Comparison of ENCODE assay signal across 31 cellular contexts in genomic region chr20:60326821-60327220, GRCh38.
DNase-seq lines count a peak whose midpoint lies in the region; ATAC-seq lines count a peak whose summit lies in the region.
"Had no signal": no experiment of that assay in that cellular context is flagged by ENCODE, and none has a peak within 500 bp of the region (broad histone marks: within the 10 kb centered on the region; RNA-seq: fewer than 3 reads in every experiment).

No MANE protein-coding gene starts in this region.

- DNase-seq in NCI-H526 (lab: John Stamatoyannopoulos, UW) (peak; percentile 78 to 90), NCI-H526 treated with DMSO at 0.1 percent for 48 hours (lab: John Stamatoyannopoulos, UW) (peak; percentile 84), trophoblast cell (peak; percentile 75 to 88)
- DNase-seq: 8988T; ACHN; AML-193; BE2C; C1 segment of cervical spinal cord; Caco-2; Calu3; CD4-positive, alpha-beta memory T cell; CD4-positive, alpha-beta T cell; CD4-positive, CD25-positive, alpha-beta regulatory T cell; CD8-positive, alpha-beta memory T cell; CD8-positive, alpha-beta T cell; COR-L47; DMS 273 treated with DMSO at 0.1 percent for 48 hours; DMS153; DMS53; DMS79; DMS79 treated with DMSO at 0.1 percent for 48 hours; DND-41; EL had no signal

- H2BK12ac ChIP-seq in trophoblast cell (ENCODE audit: low read length): no peak overlapping the region

- H3K79me1 ChIP-seq in trophoblast cell (ENCODE audit: low read length): no peaks in the 10 kb centered on the region

- H3K9me3 ChIP-seq in trophoblast cell (ENCODE audit: insufficient read depth, low read depth, low read length): peaks cover 5% of the 10 kb centered on the region
- H3K9me3 ChIP-seq: A549; BE2C; BLaER1; BLaER1 treated with 17β-estradiol and CSF1 and Interleukin-3, amounts not matched to agents 10 nM and 100 nM; Caco-2 had no signal

- no peak overlapping the region for H3K9ac ChIP-seq in trophoblast cell (ENCODE audit: low read length)
- H3K9ac ChIP-seq: BLaER1; BLaER1 treated with 17β-estradiol and CSF1 and Interleukin-3, amounts not matched to agents 10 nM and 100 nM had no signal

- no peak overlapping the region for H3K23ac ChIP-seq in trophoblast cell (ENCODE audit: low read length)

- no peak overlapping the region for H2BK120ac ChIP-seq in trophoblast cell (ENCODE audit: insufficient read depth, low read length, poor library complexity)

- no peaks in the 10 kb centered on the region for H3K79me2 ChIP-seq in trophoblast cell (ENCODE audit: control insufficient read depth, insufficient read depth, low read length, poor library complexity)

- H2AK5ac ChIP-seq in trophoblast cell (ENCODE audit: low read length): no peak overlapping the region

- H3K4me3 ChIP-seq in trophoblast cell (ENCODE audit: low read depth, low read length): no peak overlapping the region
- H3K4me3 ChIP-seq: A549; BLaER1; BLaER1 treated with 17β-estradiol and CSF1 and Interleukin-3, amounts not matched to agents 10 nM and 100 nM had no signal

- H3K14ac ChIP-seq in trophoblast cell (ENCODE audit: low read length): no peak overlapping the region

- WGBS in trophoblast cell (ENCODE audit: extremely low coverage, insufficient coverage, insufficient read length): no CpG with 5 or more reads among the region's 5 CpGs

- H2BK5ac ChIP-seq in trophoblast cell (ENCODE audit: low read depth, low read length, poor library complexity): no peak overlapping the region

- no peak overlapping the region for H3K4ac ChIP-seq in trophoblast cell (ENCODE audit: low read depth, low read length)

- H3K18ac ChIP-seq in trophoblast cell (ENCODE audit: low read length): no peak overlapping the region

- H4K91ac ChIP-seq in trophoblast cell (ENCODE audit: low read depth, low read length): no peak overlapping the region

- H2AFZ ChIP-seq in trophoblast cell (ENCODE audit: insufficient read depth, low read length, poor library complexity): no peak overlapping the region

- no peak overlapping the region for H4K12ac ChIP-seq in trophoblast cell (ENCODE audit: low read depth, low read length)

- no peaks in the 10 kb centered on the region for H3K27me3 ChIP-seq in trophoblast cell (ENCODE audit: insufficient read depth, low read length)
- H3K27me3 ChIP-seq: BE2C; BLaER1; BLaER1 treated with 17β-estradiol and CSF1 and Interleukin-3, amounts not matched to agents 10 nM and 100 nM had no signal

- no peak overlapping the region for H4K8ac ChIP-seq in trophoblast cell (ENCODE audit: low read depth, low read length)

- H3K4me1 ChIP-seq in trophoblast cell (ENCODE audit: control insufficient read depth in 1 of 2, insufficient read depth in 2 of 2, low read length in 2 of 2): peaks cover 0 to 2% of the 10 kb centered on the region in 2 experiments
- H3K4me1 ChIP-seq: A549, BE2C, BLaER1, Caco-2 had no signal

- H3K36me3 ChIP-seq in trophoblast cell (ENCODE audit: control insufficient read depth in 1 of 2, insufficient read depth in 2 of 2, low read length in 2 of 2): no peaks in the 10 kb centered on the region
- H3K36me3 ChIP-seq: BE2C, BLaER1 had no signal

- no peak overlapping the region for H3K27ac ChIP-seq in trophoblast cell (ENCODE audit: low read depth, low read length)
- H3K27ac ChIP-seq: 22Rv1; A549; BLaER1; BLaER1 treated with 17β-estradiol and CSF1 and Interleukin-3, amounts not matched to agents 10 nM and 100 nM; C4-2B had no signal

- no peak for ATAC-seq in GM21360 (IDR thresholded peaks at IDR 0.05; ENCODE audit: unreplicated experiment)
- ATAC-seq in GM19395 (IDR thresholded peaks at IDR 0.05; ENCODE audit: unreplicated experiment): no peak
- ATAC-seq in GM21423 (IDR thresholded peaks at IDR 0.05; ENCODE audit: unreplicated experiment): no peak
- ATAC-seq: A549; CD8-positive, alpha-beta T cell had no signal

- H3K4me2 ChIP-seq in trophoblast cell (ENCODE audit: low read length): no peak overlapping the region
- H3K4me2 ChIP-seq: A549; BLaER1; BLaER1 treated with 17β-estradiol and CSF1 and Interleukin-3, amounts not matched to agents 10 nM and 100 nM had no signal
